ENCODE assay signal across 12 cellular contexts in the genomic region with DNA sequence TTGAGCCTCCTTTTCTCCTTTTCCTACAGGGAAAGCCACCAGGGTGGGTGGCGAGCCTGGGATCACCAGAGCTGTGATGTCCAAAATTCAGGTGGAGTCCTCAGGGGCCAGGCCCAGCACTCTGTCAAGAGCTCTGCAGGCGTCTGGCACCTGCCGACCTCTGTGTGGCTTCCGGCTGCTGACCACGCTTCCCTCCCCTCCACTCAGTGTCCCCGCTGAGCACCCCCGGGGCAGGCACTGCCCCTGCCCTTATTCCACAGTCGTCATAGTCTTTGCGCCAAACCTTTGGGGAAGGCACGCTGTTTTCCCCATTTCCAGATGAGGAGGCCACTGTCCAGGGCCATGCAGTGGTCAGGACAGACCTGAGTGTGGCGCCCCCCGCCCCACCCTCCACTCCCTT. TPM values are rescaled to one million over a fixed set of nuclear protein-coding genes. Genes with fewer than 3 reads are reported as not detected.
A peak's percentile ranks its signal among the peaks of the same experiment; 100 is the strongest.
DNase-seq lines count a peak whose midpoint lies in the region; ATAC-seq and TF ChIP-seq lines count a peak whose summit lies in the region.
"Had no signal": no experiment of that assay in that cellular context is flagged by ENCODE, and none has a peak within 500 bp of the region (broad histone marks: within the 10 kb centered on the region; RNA-seq: fewer than 3 reads in every experiment).

No MANE protein-coding gene starts in this region.

- H3K27ac ChIP-seq in Panc1 (ENCODE audit: low read length) = no peak overlapping the region

- peaks cover 4% of the 10 kb centered on the region; the same call in 1 of the 2 replicates for H3K36me3 ChIP-seq in Panc1 (ENCODE audit: control insufficient read depth, insufficient read depth, low read length)

- peak overlapping the region; percentile 77 to 84 for H3K27ac Mint-ChIP-seq in natural killer cell

- peaks cover 41 to 51% of the 10 kb centered on the region in 2 donors for H3K4me1 Mint-ChIP-seq in natural killer cell

- TF ChIP-seq CTCF in Panc1 (IDR thresholded peaks at IDR 0.05) (no peak), natural killer cell (IDR thresholded peaks at IDR 0.05) (no peak)

- no TSS peak for BruUV-seq in Panc1 (replicated peaks; lab: Mats Ljungman, UMichigan)

- H3K4me3 ChIP-seq in Panc1 (ENCODE audit: low read depth in 2 of 2, low read length in 2 of 2) = no peak overlapping the region
- H3K4me3 ChIP-seq: skin epidermis had no signal

- H3K9me3 Mint-ChIP-seq in natural killer cell = no peaks in the 10 kb centered on the region
- H3K9me3 Mint-ChIP-seq: naive thymus-derived CD4-positive, alpha-beta T cell had no signal

- CTCF ChIA-PET in Panc1 (lab: Charles Lee) = no interaction called here

- H3K9me3 ChIP-seq in Panc1 (ENCODE audit: control insufficient read depth, insufficient read depth, low read depth, low read length) = no peaks in the 10 kb centered on the region

- H3K27me3 Mint-ChIP-seq in natural killer cell (ENCODE audit: low read depth in 2 of 2) = no peaks in the 10 kb centered on the region
- H3K27me3 Mint-ChIP-seq: naive thymus-derived CD4-positive, alpha-beta T cell had no signal

- H3K4me3 Mint-ChIP-seq in natural killer cell = peak overlapping the region; percentile 43

- ATAC-seq in GM18502 (IDR thresholded peaks at IDR 0.05; ENCODE audit: poor library complexity, unreplicated experiment) (peak; percentile 6), GM21367 (IDR thresholded peaks at IDR 0.05; ENCODE audit: unreplicated experiment) (peak; percentile 8), Panc1 (peak; percentile 13; the same call in 1 of the 2 replicates), natural killer cell (peak; percentile 8 to 43 (median 33)), GM18873 (IDR thresholded peaks at IDR 0.05; ENCODE audit: low FRiP score, unreplicated experiment) (no peak)

- intact Hi-C loops in Panc1 (cut with micrococcal nuclease; ENCODE audit: unreplicated experiment) (no loop called here), natural killer cell (cut with micrococcal nuclease) (no loop called here)

- POLR2A ChIA-PET in Panc1 (lab: Charles Lee) = no interaction called here

- peaks cover 17% of the 10 kb centered on the region for H3K36me3 Mint-ChIP-seq in natural killer cell

- H3K4me1 ChIP-seq in Panc1 (ENCODE audit: control insufficient read depth, insufficient read depth, low read length) = no peaks in the 10 kb centered on the region

- in situ Hi-C loops in Panc1 (cut with HindIII; ENCODE audit: low pct_unique_long_range_greater_than_20kb, low sequenced_read_pairs) = no loop called here

- no peaks in the 10 kb centered on the region for H3K27me3 ChIP-seq in Panc1 (ENCODE audit: control insufficient read depth, insufficient read depth, low read length)

- DNase-seq in Panc1 (ENCODE audit: low read depth, low spot score) = no peak
- DNase-seq in natural killer cell = no peak
- DNase-seq in inferior parietal cortex (ENCODE audit: extremely low spot score) = no peak
- no peak for DNase-seq in medulla oblongata (ENCODE audit: extremely low spot score)
- DNase-seq: activated gamma-delta T cell treated with Interleukin-2 at 50 U/mL for 16 hours; KG1; naive thymus-derived CD4-positive, alpha-beta T cell had no signal

RNA-seq across cellular contexts. Expression of a gene that starts 7.5 kb away (rescaled TPM):
- total RNA-seq in Panc1 (2021; ENCODE audit: unreplicated experiment) (96.4 TPM), natural killer cell (10 to 100 TPM; 64.3 to 76.3 (median 67.1) TPM)
- 98.2 TPM for polyA plus RNA-seq in Panc1 (2012; ENCODE audit: insufficient read length)

RNA-seq across cellular contexts. Expression of a gene that starts 22.4 kb away (rescaled TPM):
- total RNA-seq in Panc1 (2021; ENCODE audit: unreplicated experiment) = 9.3 TPM
- 11.0 TPM for polyA plus RNA-seq in Panc1 (2012; ENCODE audit: insufficient read length)
- 1 to 10 TPM; 4.2 to 5.8 (median 5.5) TPM for total RNA-seq in natural killer cell

RNA-seq across cellular contexts. Expression of a gene that starts 22.9 kb away (rescaled TPM):
- total RNA-seq in Panc1 (2021; ENCODE audit: unreplicated experiment) = 0.64 TPM
- 7.3 TPM for polyA plus RNA-seq in Panc1 (2012; ENCODE audit: insufficient read length)
- not detected for total RNA-seq in natural killer cell
- total RNA-seq: naive thymus-derived CD4-positive, alpha-beta T cell; OCI-LY7 had no signal

RNA-seq across cellular contexts. Expression of a gene that starts 28.3 kb away (rescaled TPM):
- 165 TPM for total RNA-seq in Panc1 (2021; ENCODE audit: unreplicated experiment)
- polyA plus RNA-seq in Panc1 (2012; ENCODE audit: insufficient read length) = 226 TPM
- 10 to 100 TPM; 17.7 to 21.3 (median 19.9) TPM for total RNA-seq in natural killer cell

RNA-seq across cellular contexts. Expression of a gene that starts 43.7 kb away (rescaled TPM):
- total RNA-seq in Panc1 (2021; ENCODE audit: unreplicated experiment) (39.6 TPM), natural killer cell (1 to 10 TPM; 7.6 to 9.5 (median 7.9) TPM)
- polyA plus RNA-seq in Panc1 (2012; ENCODE audit: insufficient read length) = 43.2 TPM
